11 cellular contexts compared by ENCODE assay signal in genomic region chr15:25863968-25864580, GRCh38. TPM values are rescaled to one million over a fixed set of nuclear protein-coding genes. Genes with fewer than 3 reads are reported as not detected.
DNase-seq lines count a peak whose midpoint lies in the region; ATAC-seq, FAIRE-seq and TF ChIP-seq lines count a peak whose summit lies in the region.
"Had no signal": no experiment of that assay in that cellular context is flagged by ENCODE, and none has a peak within 500 bp of the region (broad histone marks: within the 10 kb centered on the region; RNA-seq: fewer than 3 reads in every experiment).

No MANE protein-coding gene starts in this region.

- H3K27me3 Mint-ChIP-seq in activated naive CD4-positive, alpha-beta T cell treated with anti-CD3 and anti-CD28 coated beads, Interleukin-2, amount 50 U/mL, for 24 hours: no peaks in the 10 kb centered on the region
- H3K27me3 Mint-ChIP-seq in naive B cell: peaks cover 42 to 67% (median 51%) of the 10 kb centered on the region in 3 donors

- no peak for FAIRE-seq in pancreas (lab: Jason Lieb, UNC)
- FAIRE-seq: endometrium had no signal

- no peak for TF ChIP-seq POLR2A in upper lobe of left lung (IDR thresholded peaks at IDR 0.05)

- H3K36me3 Mint-ChIP-seq in activated naive CD4-positive, alpha-beta T cell treated with anti-CD3 and anti-CD28 coated beads, Interleukin-2, amount 50 U/mL, for 24 hours: peaks cover 8% of the 10 kb centered on the region
- H3K36me3 Mint-ChIP-seq in naive B cell: no peaks in the 10 kb centered on the region

- H3K4me1 Mint-ChIP-seq in activated naive CD4-positive, alpha-beta T cell treated with anti-CD3 and anti-CD28 coated beads, Interleukin-2, amount 50 U/mL, for 24 hours: peaks cover 39% of the 10 kb centered on the region
- peaks cover 20 to 27% (median 23%) of the 10 kb centered on the region in 3 donors for H3K4me1 Mint-ChIP-seq in naive B cell

- in situ Hi-C loops in GM13977 (cut with MboI; ENCODE audit: low pct_unique_long_range_greater_than_20kb, low sequenced_read_pairs, unreplicated experiment): no loop called here

- H3K9me3 Mint-ChIP-seq in activated naive CD4-positive, alpha-beta T cell treated with anti-CD3 and anti-CD28 coated beads, Interleukin-2, amount 50 U/mL, for 24 hours: no peaks in the 10 kb centered on the region
- peaks cover 0 to 3% (median 0%) of the 10 kb centered on the region in 7 donors for H3K9me3 Mint-ChIP-seq in naive B cell

- H3K27me3 ChIP-seq in ascending aorta (no peaks in the 10 kb centered on the region), upper lobe of left lung (no peaks in the 10 kb centered on the region), pancreas (peaks cover 0 to 10% (median 1%) of the 10 kb centered on the region in 4 donors)

- peak overlapping the region; percentile 90 for H3K4me3 Mint-ChIP-seq in activated naive CD4-positive, alpha-beta T cell treated with anti-CD3 and anti-CD28 coated beads, Interleukin-2, amount 50 U/mL, for 24 hours
- peak overlapping the region; percentile 69 to 90 (median 84) for H3K4me3 Mint-ChIP-seq in naive B cell

- no peaks in the 10 kb centered on the region for H3K9me3 ChIP-seq in ascending aorta
- H3K9me3 ChIP-seq in upper lobe of left lung: no peaks in the 10 kb centered on the region
- no peaks in the 10 kb centered on the region for H3K9me3 ChIP-seq in pancreas

- H3K4me3 ChIP-seq in ascending aorta: peak overlapping the region; percentile 80 to 96
- H3K4me3 ChIP-seq in upper lobe of left lung: peak overlapping the region in 3 of 4 donors; percentile 70 to 74 (median 71)
- H3K4me3 ChIP-seq in pancreas: no peak overlapping the region

- TF ChIP-seq EP300 in upper lobe of left lung (IDR thresholded peaks at IDR 0.05): no peak

- no peaks in the 10 kb centered on the region for H3K36me3 ChIP-seq in ascending aorta
- H3K36me3 ChIP-seq in upper lobe of left lung: no peaks in the 10 kb centered on the region
- no peaks in the 10 kb centered on the region for H3K36me3 ChIP-seq in pancreas

- intact Hi-C loops in ascending aorta (cut with DNase I): loop anchor here (1.0 to 10.0 kb wide), 8 partner anchors 69 to 1089 kb away; partner anchors contain the start of gene UBE3A
- intact Hi-C loops in pancreas (cut with DNase I): no loop called here

- 82 to 83% methylated on average over 21 of the region's 21 CpGs for WGBS in upper lobe of left lung, 2 donors
- WGBS in pancreas, 2 donors: 52 to 64% methylated on average over 21 of the region's 21 CpGs

- ATAC-seq in naive B cell (ENCODE audit: low read depth in 2 of 2): no peak
- no peak for ATAC-seq in upper lobe of left lung (ENCODE audit: low FRiP score in 2 of 2)
- no peak for ATAC-seq in pancreas

- H3K4me1 ChIP-seq in ascending aorta: peaks cover 5 to 13% of the 10 kb centered on the region in 2 donors
- peaks cover 11 to 49% (median 26%) of the 10 kb centered on the region in 4 donors for H3K4me1 ChIP-seq in upper lobe of left lung
- H3K4me1 ChIP-seq in pancreas: no peaks in the 10 kb centered on the region

- peak overlapping the region; percentile 94 to 95 for H3K27ac ChIP-seq in ascending aorta
- H3K27ac ChIP-seq in upper lobe of left lung: no peak overlapping the region
- no peak overlapping the region for H3K27ac ChIP-seq in pancreas
- H3K27ac ChIP-seq: HL-60 had no signal

- H3K27ac Mint-ChIP-seq in activated naive CD4-positive, alpha-beta T cell treated with anti-CD3 and anti-CD28 coated beads, Interleukin-2, amount 50 U/mL, for 24 hours: peak overlapping the region; percentile 84
- no peak overlapping the region for H3K27ac Mint-ChIP-seq in naive B cell

- TF ChIP-seq CTCF in ascending aorta (IDR thresholded peaks at IDR 0.05): no peak
- TF ChIP-seq CTCF in upper lobe of left lung (IDR thresholded peaks at IDR 0.05): no peak
- TF ChIP-seq CTCF in pancreas (IDR thresholded peaks at IDR 0.05): no peak
- TF ChIP-seq CTCF in GM13977 (IDR thresholded peaks at IDR 0.05; ENCODE audit: extremely low read depth, insufficient read depth, missing control alignments): no peak

- DNase-seq in activated naive CD4-positive, alpha-beta T cell (lab: John Stamatoyannopoulos, UW): no peak
- DNase-seq in ascending aorta (ENCODE audit: low spot score in 2 of 2) (no peak), naive B cell (no peak), upper lobe of left lung (peak in 1 of 2 donors; percentile 61), pancreas (no peak), GM13977 (ENCODE audit: low spot score) (no peak), NCI-H2227 treated with DMSO at 0.1 percent for 48 hours (lab: John Stamatoyannopoulos, UW) (no peak)
- DNase-seq: NCI-H2029 had no signal

RNA-seq across cellular contexts. Expression of gene ATP10A, which starts 0.9 kb away (rescaled TPM):
- 26.7 TPM for total RNA-seq in ascending aorta
- under 1 TPM in 2 of 6 donors, not detected in 4; 0.14 to 0.15 TPM for polyA plus RNA-seq in naive B cell (ENCODE audit: low read depth in 6 of 6)
- 10 to 100 TPM; 17.8 to 62.4 (median 32.3) TPM for total RNA-seq in upper lobe of left lung
- total RNA-seq in pancreas: 1 to 10 TPM in 1 of 6 donors, under 1 TPM in 5; 0.04 to 1.2 (median 0.53) TPM
- under 1 TPM; 0.14 to 0.38 TPM for polyA plus RNA-seq in pancreas

Comparison
In these comparisons a context has a peak if more than half of its experiments do, and no peak if none do; other contexts are left out.
1. H3K27ac ChIP-seq: peak in ascending aorta (2 of 2); none in upper lobe of left lung (0 of 4) and pancreas (0 of 4).
2. H3K4me3 ChIP-seq: peak in ascending aorta (2 of 2) and upper lobe of left lung (3 of 4); none in pancreas (0 of 4).
3. RNA of gene ATP10A, which starts 0.9 kb away (total RNA-seq): 17.8 to 62.4 TPM in upper lobe of left lung and 26.7 TPM in ascending aorta (single experiment); 0.04 to 1.2 TPM in pancreas; every median in the first group is over 4 times any median in the second.